ENCODE assay signal across 20 cellular contexts in genomic region chr6:125631165-125631564, GRCh38.
"Had no signal": no experiment of that assay in that cellular context is flagged by ENCODE, and none has a peak within 500 bp of the region (broad histone marks: within the 10 kb centered on the region; RNA-seq: fewer than 3 reads in every experiment).

No MANE protein-coding gene starts in this region.

- H3K27ac Mint-ChIP-seq: activated B cell treated with CpG ODN at 0.5 μM for 24 hours; activated CD4-positive, alpha-beta T cell treated with anti-CD3 and anti-CD28 coated beads for 36 hours; activated CD8-positive, alpha-beta memory T cell treated with anti-CD3 and anti-CD28 coated beads, Interleukin-2, amount 10 ng/mL, durations not matched to agents 7 days and 5 days; activated CD8-positive, alpha-beta T cell treated with anti-CD3 and anti-CD28 coated beads, Interleukin-2, amount 10 ng/mL, durations not matched to agents 7 days and 5 days; activated naive CD4-positive, alpha-beta T cell treated with anti-CD3 and anti-CD28 coated beads, Interleukin-2, amount 50 U/mL, for 72 hours; activated T-helper 2 cell treated with anti-CD3 and anti-CD28 coated beads, Interferon-gamma antibody, Interleukin-2, Interleukin-4, amounts not matched to agents 10 μg/mL and 5 μg/mL and 100 μg/mL, durations not matched to agents 14 hours and 24 hours and 36 hours; natural killer cell treated with Interleukin-12 subunit alpha and Interleukin-12 subunit beta and Interleukin-15 and Interleukin-18, amount 100 ng/mL, for 72 hours had no signal

- H3K9me3 ChIP-seq: colonic mucosa, mucosa of descending colon, spleen had no signal

- ATAC-seq: activated CD4-positive, alpha-beta T cell treated with anti-CD3 and anti-CD28 coated beads for 36 hours; activated CD8-positive, alpha-beta memory T cell treated with anti-CD3 and anti-CD28 coated beads, Interleukin-2, amount 10 ng/mL, durations not matched to agents 7 days and 5 days; activated CD8-positive, alpha-beta T cell treated with anti-CD3 and anti-CD28 coated beads, Interleukin-2, amount 10 ng/mL, durations not matched to agents 7 days and 5 days; activated naive CD4-positive, alpha-beta T cell treated with anti-CD3 and anti-CD28 coated beads, Interleukin-2, amount 50 U/mL, for 72 hours; left cardiac atrium; left ventricle myocardium superior; mucosa of descending colon; natural killer cell treated with Interleukin-12 subunit alpha and Interleukin-12 subunit beta and Interleukin-15 and Interleukin-18, amount 100 ng/mL, for 72 hours; right cardiac atrium had no signal

- DNase-seq: activated B cell treated with CpG ODN at 0.5 μM for 24 hours; activated CD4-positive, alpha-beta T cell treated with anti-CD3 and anti-CD28 coated beads for 36 hours; activated CD8-positive, alpha-beta memory T cell treated with anti-CD3 and anti-CD28 coated beads, Interleukin-2, amount 10 ng/mL, durations not matched to agents 7 days and 5 days; activated CD8-positive, alpha-beta T cell treated with anti-CD3 and anti-CD28 coated beads, Interleukin-2, amount 10 ng/mL, durations not matched to agents 7 days and 5 days; activated T-cell treated with anti-CD3 and anti-CD28 coated beads, Interleukin-2, amount 50 U/mL, for 48 hours; colonic mucosa; effector CD8-positive, alpha-beta T cell; islet precursor cell; left cardiac atrium; left ventricle myocardium superior; mucosa of descending colon; posterior cingulate gyrus; right cardiac atrium; spleen; stimulated activated naive CD4-positive, alpha-beta T cell treated with Interleukin-2 at 50 U/mL for 16 hours; T1000 had no signal

- H3K4me3 Mint-ChIP-seq: activated B cell treated with CpG ODN at 0.5 μM for 24 hours; activated CD4-positive, alpha-beta T cell treated with anti-CD3 and anti-CD28 coated beads for 36 hours; activated CD8-positive, alpha-beta memory T cell treated with anti-CD3 and anti-CD28 coated beads, Interleukin-2, amount 10 ng/mL, durations not matched to agents 7 days and 5 days; activated CD8-positive, alpha-beta T cell treated with anti-CD3 and anti-CD28 coated beads, Interleukin-2, amount 10 ng/mL, durations not matched to agents 7 days and 5 days; central memory CD8-positive, alpha-beta T cell; natural killer cell treated with Interleukin-12 subunit alpha and Interleukin-12 subunit beta and Interleukin-15 and Interleukin-18, amount 100 ng/mL, for 72 hours had no signal

- H3K4me1 Mint-ChIP-seq: activated B cell treated with CpG ODN at 0.5 μM for 24 hours; activated CD4-positive, alpha-beta T cell treated with anti-CD3 and anti-CD28 coated beads for 36 hours; activated CD8-positive, alpha-beta memory T cell treated with anti-CD3 and anti-CD28 coated beads, Interleukin-2, amount 10 ng/mL, durations not matched to agents 7 days and 5 days; central memory CD8-positive, alpha-beta T cell had no signal

- H3K36me3 Mint-ChIP-seq: activated CD8-positive, alpha-beta memory T cell treated with anti-CD3 and anti-CD28 coated beads, Interleukin-2, amount 10 ng/mL, durations not matched to agents 7 days and 5 days; activated naive CD4-positive, alpha-beta T cell treated with anti-CD3 and anti-CD28 coated beads, Interleukin-2, amount 50 U/mL, for 72 hours; natural killer cell treated with Interleukin-12 subunit alpha and Interleukin-12 subunit beta and Interleukin-15 and Interleukin-18, amount 100 ng/mL, for 72 hours had no signal
